In the genomic region with DNA sequence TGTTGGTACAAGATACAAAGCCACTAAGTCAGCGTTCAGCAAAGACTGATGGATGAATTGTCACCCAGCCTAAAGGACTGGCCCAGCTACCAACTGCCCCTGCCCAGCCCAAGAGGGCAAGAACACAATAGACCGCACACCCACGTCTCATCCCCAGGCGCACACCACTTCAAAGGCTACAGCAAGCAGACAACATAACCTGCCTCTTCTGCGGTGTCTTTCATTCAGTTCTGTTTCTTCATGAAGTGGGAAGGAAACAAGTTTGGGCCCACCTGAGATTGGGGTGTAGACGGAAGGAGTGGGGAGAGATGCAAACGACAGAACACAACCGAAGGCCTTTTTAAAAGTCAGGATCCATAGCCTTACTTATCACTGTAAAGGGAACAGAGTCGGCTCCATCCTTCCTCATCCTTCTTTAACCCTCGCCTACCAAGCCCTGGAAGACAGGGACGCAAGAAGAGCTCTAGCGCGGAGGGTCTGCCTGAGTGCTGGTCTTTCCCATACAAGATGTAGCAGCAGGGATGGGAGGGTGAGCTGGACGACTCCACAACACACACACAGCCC, we compare ENCODE assay signal across 8 cellular contexts.
A peak's percentile ranks its signal among the peaks of the same experiment; 100 is the strongest.
DNase-seq lines count a peak whose midpoint lies in the region; ATAC-seq and TF ChIP-seq lines count a peak whose summit lies in the region.

No MANE protein-coding gene starts in this region.

- POLR2A ChIA-PET in RWPE1 (lab: Yijun Ruan, JAX; ENCODE audit: low non-redundant PET): no interaction called here

- TF ChIP-seq CTCF in RWPE1 (conservative IDR thresholded peaks at IDR 0.05; ENCODE audit: low read depth): no peak

- DNase-seq in NCI-H748 (lab: John Stamatoyannopoulos, UW; ENCODE audit: unreplicated experiment) (peak; percentile 44), NCI-H748 treated with DMSO at 0.1 percent for 48 hours (lab: John Stamatoyannopoulos, UW) (no peak), RWPE1 (ENCODE audit: low spot score) (no peak), iPS-NIHi7 (ENCODE audit: extremely low spot score) (peak; percentile 65)

- peak overlapping the region; percentile 60 to 87 (median 73) for H3K4me3 ChIP-seq in skin epidermis

- peak overlapping the region; percentile 92 for H3K27ac ChIP-seq in RWPE1
- H3K27ac ChIP-seq in angular gyrus (ENCODE audit: low read depth, low read length): peak overlapping the region; percentile 98
- peak overlapping the region; percentile 69 to 99 (median 93) for H3K27ac ChIP-seq in skin epidermis

- ATAC-seq in GM21526 (IDR thresholded peaks at IDR 0.05; ENCODE audit: low FRiP score, unreplicated experiment) (no peak), HG03175 (IDR thresholded peaks at IDR 0.05; ENCODE audit: unreplicated experiment) (no peak)

- CTCF ChIA-PET in RWPE1 (lab: Yijun Ruan, JAX): interaction anchor here (0.7 to 1.3 kb wide), 2 partner anchors 33 to 94 kb away, joined by 3 to 9 read pairs; no protein-coding TSS in a partner anchor

Comparison
In these comparisons a context has a peak if more than half of its experiments do, and no peak if none do; other contexts are left out.
1. DNase-seq: peak in NCI-H748 (single experiment) and iPS-NIHi7 (single experiment); none in NCI-H748 treated with DMSO at 0.1 percent for 48 hours (single experiment) and RWPE1 (single experiment).
2. Peak in every context shown above with its lines, with median percentiles within 50 percentile points of each other: H3K27ac ChIP-seq.